31 cellular contexts compared by ENCODE assay signal in genomic region chr9:7653262-7653661, GRCh38.
A peak's percentile ranks its signal among the peaks of the same experiment; 100 is the strongest.
DNase-seq lines count a peak whose midpoint lies in the region; ATAC-seq, FAIRE-seq and TF ChIP-seq lines count a peak whose summit lies in the region.
"Had no signal": no experiment of that assay in that cellular context is flagged by ENCODE, and none has a peak within 500 bp of the region (broad histone marks: within the 10 kb centered on the region; RNA-seq: fewer than 3 reads in every experiment).

No MANE protein-coding gene starts in this region.

- BruUV-seq in endothelial cell of umbilical vein (replicated peaks; lab: Mats Ljungman, UMichigan) = no TSS peak

- peaks cover 32% of the 10 kb centered on the region for H3K4me1 ChIP-seq in endothelial cell of umbilical vein (ENCODE audit: control insufficient read depth, extremely low read depth, insufficient read depth, low read length)
- H3K4me1 ChIP-seq in naive thymus-derived CD4-positive, alpha-beta T cell (ENCODE audit: control insufficient read depth in 2 of 2, insufficient read depth in 2 of 2, low read length in 2 of 2) = no peaks in the 10 kb centered on the region
- H3K4me1 ChIP-seq: right atrium auricular region, tibial artery had no signal

- no peaks in the 10 kb centered on the region for H3K9me1 ChIP-seq in endothelial cell of umbilical vein (replicated peaks; ENCODE audit: control insufficient read depth, extremely low read depth, insufficient read depth, low read length)

- POLR2A ChIA-PET in endothelial cell of umbilical vein (lab: Charles Lee) = no interaction called here
- POLR2A ChIA-PET in naive thymus-derived CD4-positive, alpha-beta T cell (lab: Charles Lee) = no interaction called here

- DNase-seq in left ventricle myocardium superior = no peak
- no peak for DNase-seq in Right ventricle myocardium superior
- DNase-seq in NCI-H2227 (lab: John Stamatoyannopoulos, UW; ENCODE audit: unreplicated experiment) = peak; percentile 47
- DNase-seq in endothelial cell of umbilical vein (ENCODE audit: low read depth, low spot score) = peak; percentile 90
- no peak for DNase-seq in stimulated activated naive B cell treated with anti-CD40 and anti-IgM and Interleukin-4, amounts not matched to agents 10 μg/mL and 1 μg/mL and 100 μg/mL, for 72 hours
- DNase-seq in naive thymus-derived CD4-positive, alpha-beta T cell = no peak
- no peak for DNase-seq in iPS-NIHi11 (ENCODE audit: low spot score)
- DNase-seq: activated CD4-positive, CD25-positive, alpha-beta regulatory T cell; activated CD8-positive, alpha-beta memory T cell treated with anti-CD3 and anti-CD28 coated beads, Interleukin-2, amount 50 U/mL, for 4 hours; activated naive CD4-positive, alpha-beta T cell treated with Interleukin-2 at 50 U/mL for 16 hours; CD8-positive, alpha-beta T cell; cerebellar nuclear complex; DMS153; gastrocnemius medialis; H9; hypothalamus; immature natural killer cell; left cardiac atrium; NCI-H2029; NCI-H345; SJCRH30; stomach; T-cell; tibial artery had no signal

- intact Hi-C loops in left ventricle myocardium superior (cut with micrococcal nuclease) (no loop called here), Right ventricle myocardium superior (cut with DNase I) (no loop called here), endothelial cell of umbilical vein (cut with micrococcal nuclease) (no loop called here)
- intact Hi-C loops in naive thymus-derived CD4-positive, alpha-beta T cell (cut with micrococcal nuclease) = loop anchor here in 1 of 2 donors (10.0 kb wide), 1 partner anchor 772 kb away; no protein-coding TSS in a partner anchor

- H3K4me2 ChIP-seq in endothelial cell of umbilical vein (ENCODE audit: insufficient read depth, low read length) = peak overlapping the region; percentile 71
- H3K4me2 ChIP-seq: KMS-11 had no signal

- no peak overlapping the region for H2AFZ ChIP-seq in endothelial cell of umbilical vein (ENCODE audit: low read depth, low read length)

- no peak for TF ChIP-seq CTCF in endothelial cell of umbilical vein (IDR thresholded peaks at IDR 0.05; ENCODE audit: extremely low read depth in 1 of 2, insufficient read depth in 1 of 2, low read depth in 1 of 2, low read length in 2 of 2)

- H3K36me3 ChIP-seq in endothelial cell of umbilical vein (ENCODE audit: control insufficient read depth in 2 of 2, extremely low read depth in 1 of 2, insufficient read depth in 2 of 2, low read length in 2 of 2) = no peaks in the 10 kb centered on the region
- no peaks in the 10 kb centered on the region for H3K36me3 ChIP-seq in naive thymus-derived CD4-positive, alpha-beta T cell (ENCODE audit: control insufficient read depth in 2 of 3, insufficient read depth in 3 of 3, low read length in 3 of 3)
- H3K36me3 ChIP-seq: gastrocnemius medialis, right atrium auricular region, SJCRH30, stomach, tibial artery had no signal

- dilution Hi-C loops in endothelial cell of umbilical vein (cut with MboI; ENCODE audit: extremely low pct_ligation_motif_present, low sequenced_read_pairs) = no loop called here

- ATAC-seq in left ventricle myocardium superior (peak; percentile 48), Right ventricle myocardium superior (ENCODE audit: poor library complexity) (no peak), GM19328 (IDR thresholded peaks at IDR 0.05; ENCODE audit: unreplicated experiment) (no peak)
- peak; percentile 29 to 47 for ATAC-seq in stimulated activated naive B cell treated with anti-CD40 and anti-IgM and Interleukin-4, amounts not matched to agents 10 μg/mL and 1 μg/mL and 100 μg/mL, for 72 hours (replicated peaks)
- ATAC-seq in naive thymus-derived CD4-positive, alpha-beta T cell = no peak
- ATAC-seq: CD8-positive, alpha-beta T cell; left cardiac atrium; T-cell had no signal

- CTCF ChIA-PET in endothelial cell of umbilical vein (lab: Charles Lee) = interaction anchor here (1.7 to 2.2 kb wide), 2 partner anchors 18 to 1243 kb away, joined by 4 read pairs; no protein-coding TSS in a partner anchor
- CTCF ChIA-PET in naive thymus-derived CD4-positive, alpha-beta T cell (lab: Charles Lee) = interaction anchor here (1.4 kb wide), 1 partner anchor 26 kb away, joined by 3 read pairs; no protein-coding TSS in a partner anchor

- no peaks in the 10 kb centered on the region for H3K79me2 ChIP-seq in endothelial cell of umbilical vein (ENCODE audit: control insufficient read depth, insufficient read depth, low read length)

- peak; percentile 92 for FAIRE-seq in endothelial cell of umbilical vein (lab: Jason Lieb, UNC)
- FAIRE-seq: endometrium, RCC 7860 had no signal

- H3K27me3 ChIP-seq in endothelial cell of umbilical vein (ENCODE audit: control insufficient read depth in 2 of 2, insufficient read depth in 2 of 2, low read length in 2 of 2) = no peaks in the 10 kb centered on the region
- H3K27me3 ChIP-seq in naive thymus-derived CD4-positive, alpha-beta T cell (ENCODE audit: control insufficient read depth in 2 of 2, insufficient read depth in 2 of 2, low read length in 2 of 2) = no peaks in the 10 kb centered on the region
- H3K27me3 ChIP-seq: dorsolateral prefrontal cortex, gastrocnemius medialis, right atrium auricular region, SJCRH30, stomach, tibial artery had no signal

- TF ChIP-seq POLR2A in endothelial cell of umbilical vein (IDR thresholded peaks at IDR 0.05; ENCODE audit: low read depth, low read length) = no peak

- peaks cover 8 to 10% of the 10 kb centered on the region in 2 donors for H3K4me1 Mint-ChIP-seq in stimulated activated naive B cell treated with anti-CD40 and anti-IgM and Interleukin-4, amounts not matched to agents 10 μg/mL and 1 μg/mL and 100 μg/mL, for 72 hours
- H3K4me1 Mint-ChIP-seq in naive thymus-derived CD4-positive, alpha-beta T cell = peaks cover 0 to 26% (median 10%) of the 10 kb centered on the region in 7 donors
- H3K4me1 Mint-ChIP-seq: H9 had no signal

- H3K27me3 Mint-ChIP-seq in stimulated activated naive B cell treated with anti-CD40 and anti-IgM and Interleukin-4, amounts not matched to agents 10 μg/mL and 1 μg/mL and 100 μg/mL, for 72 hours = no peaks in the 10 kb centered on the region
- no peaks in the 10 kb centered on the region for H3K27me3 Mint-ChIP-seq in naive thymus-derived CD4-positive, alpha-beta T cell
- H3K27me3 Mint-ChIP-seq: T-cell had no signal

- H3K27ac ChIP-seq in endothelial cell of umbilical vein (ENCODE audit: insufficient read depth, low read depth, low read length) = peak overlapping the region; percentile 62
- H3K27ac ChIP-seq in naive thymus-derived CD4-positive, alpha-beta T cell (ENCODE audit: low read depth, low read length) = no peak overlapping the region
- H3K27ac ChIP-seq: KMS-11, right atrium auricular region, SJCRH30, stomach, tibial artery had no signal

- no peak overlapping the region for H3K4me3 Mint-ChIP-seq in stimulated activated naive B cell treated with anti-CD40 and anti-IgM and Interleukin-4, amounts not matched to agents 10 μg/mL and 1 μg/mL and 100 μg/mL, for 72 hours
- H3K4me3 Mint-ChIP-seq in naive thymus-derived CD4-positive, alpha-beta T cell = no peak overlapping the region
- H3K4me3 Mint-ChIP-seq: activated T-helper 1 cell treated with anti-CD3 and anti-CD28 coated beads, Interleukin-12 subunit alpha, Interleukin-12 subunit beta, Interleukin-2, Interleukin-4 antibody, amounts not matched to agents 30 ng/mL and 10 ng/mL and 1 ng/mL, durations not matched to agents 14 hours and 24 hours and 36 hours; CD8-positive, alpha-beta T cell; H9; immature natural killer cell; T-cell had no signal

- no peaks in the 10 kb centered on the region for H3K9me3 ChIP-seq in endothelial cell of umbilical vein (replicated peaks; ENCODE audit: control insufficient read depth, insufficient read depth, low read length)
- H3K9me3 ChIP-seq in naive thymus-derived CD4-positive, alpha-beta T cell (ENCODE audit: control insufficient read depth in 2 of 3, low read length in 3 of 3) = no peaks in the 10 kb centered on the region
- H3K9me3 ChIP-seq: gastrocnemius medialis, right atrium auricular region, SJCRH30, stomach, tibial artery had no signal

- H3K4me3 ChIP-seq in endothelial cell of umbilical vein (replicated peaks in 1 of 3; ENCODE audit: insufficient read depth in 1 of 3, low read depth in 1 of 3, low read length in 3 of 3) = no peak overlapping the region
- no peak overlapping the region for H3K4me3 ChIP-seq in naive thymus-derived CD4-positive, alpha-beta T cell (ENCODE audit: low read length)
- H3K4me3 ChIP-seq: dorsolateral prefrontal cortex, gastrocnemius medialis, right atrium auricular region, SJCRH30, stomach, tibial artery had no signal

- peaks cover 3 to 4% of the 10 kb centered on the region in 2 donors for H3K36me3 Mint-ChIP-seq in stimulated activated naive B cell treated with anti-CD40 and anti-IgM and Interleukin-4, amounts not matched to agents 10 μg/mL and 1 μg/mL and 100 μg/mL, for 72 hours
- peaks cover 0 to 2% (median 0%) of the 10 kb centered on the region in 5 donors for H3K36me3 Mint-ChIP-seq in naive thymus-derived CD4-positive, alpha-beta T cell
- H3K36me3 Mint-ChIP-seq: CD8-positive, alpha-beta T cell; immature natural killer cell; T-cell had no signal

- H4K20me1 ChIP-seq in endothelial cell of umbilical vein (replicated peaks; ENCODE audit: control insufficient read depth, extremely low read depth, insufficient read depth, low read length) = no peaks in the 10 kb centered on the region

- no peak overlapping the region for H3K9ac ChIP-seq in endothelial cell of umbilical vein (replicated peaks; ENCODE audit: extremely low read depth, insufficient read depth, low read length)
- H3K9ac ChIP-seq: KMS-11 had no signal

- peaks cover 0 to 2% of the 10 kb centered on the region in 2 donors for H3K9me3 Mint-ChIP-seq in stimulated activated naive B cell treated with anti-CD40 and anti-IgM and Interleukin-4, amounts not matched to agents 10 μg/mL and 1 μg/mL and 100 μg/mL, for 72 hours
- peaks cover 0 to 7% (median 0%) of the 10 kb centered on the region in 11 donors for H3K9me3 Mint-ChIP-seq in naive thymus-derived CD4-positive, alpha-beta T cell
- H3K9me3 Mint-ChIP-seq: activated T-helper 1 cell treated with anti-CD3 and anti-CD28 coated beads, Interleukin-12 subunit alpha, Interleukin-12 subunit beta, Interleukin-2, Interleukin-4 antibody, amounts not matched to agents 30 ng/mL and 10 ng/mL and 1 ng/mL, durations not matched to agents 14 hours and 24 hours and 36 hours; CD8-positive, alpha-beta T cell; H9; T-cell had no signal

- no peak overlapping the region for H3K27ac Mint-ChIP-seq in stimulated activated naive B cell treated with anti-CD40 and anti-IgM and Interleukin-4, amounts not matched to agents 10 μg/mL and 1 μg/mL and 100 μg/mL, for 72 hours
- peak overlapping the region in 1 of 9 donors; percentile 58 for H3K27ac Mint-ChIP-seq in naive thymus-derived CD4-positive, alpha-beta T cell
- H3K27ac Mint-ChIP-seq: activated T-helper 1 cell treated with anti-CD3 and anti-CD28 coated beads, Interleukin-12 subunit alpha, Interleukin-12 subunit beta, Interleukin-2, Interleukin-4 antibody, amounts not matched to agents 30 ng/mL and 10 ng/mL and 1 ng/mL, durations not matched to agents 14 hours and 24 hours and 36 hours; CD8-positive, alpha-beta T cell; H9; immature natural killer cell; T-cell had no signal

TF ChIP-seq in endothelial cell of umbilical vein, 7 proteins besides CTCF, POLR2A, EP300 and RAD21 (continues in another document):
- peak; percentile 56 for TF ChIP-seq POLR2AphosphoS5 (IDR thresholded peaks at IDR 0.05; ENCODE audit: insufficient read depth, low read depth, low read length)
- peak; percentile 53 for TF ChIP-seq FOS (IDR thresholded peaks at IDR 0.05; ENCODE audit: borderline replicate concordance, insufficient read depth, low read length)

Comparison
In these comparisons a context has a peak if more than half of its experiments do, and no peak if none do; other contexts are left out.
1. ATAC-seq: peak in left ventricle myocardium superior (single experiment) and stimulated activated naive B cell treated with anti-CD40 and anti-IgM and Interleukin-4, amounts not matched to agents 10 μg/mL and 1 μg/mL and 100 μg/mL, for 72 hours (2 of 2); none in Right ventricle myocardium superior (single experiment), naive thymus-derived CD4-positive, alpha-beta T cell (single experiment) and GM19328 (single experiment).
2. DNase-seq: peak in NCI-H2227 (single experiment) and endothelial cell of umbilical vein (single experiment); none in left ventricle myocardium superior (single experiment), Right ventricle myocardium superior (single experiment), stimulated activated naive B cell treated with anti-CD40 and anti-IgM and Interleukin-4, amounts not matched to agents 10 μg/mL and 1 μg/mL and 100 μg/mL, for 72 hours (single experiment), naive thymus-derived CD4-positive, alpha-beta T cell (0 of 9) and iPS-NIHi11 (single experiment).